In the genomic region with DNA sequence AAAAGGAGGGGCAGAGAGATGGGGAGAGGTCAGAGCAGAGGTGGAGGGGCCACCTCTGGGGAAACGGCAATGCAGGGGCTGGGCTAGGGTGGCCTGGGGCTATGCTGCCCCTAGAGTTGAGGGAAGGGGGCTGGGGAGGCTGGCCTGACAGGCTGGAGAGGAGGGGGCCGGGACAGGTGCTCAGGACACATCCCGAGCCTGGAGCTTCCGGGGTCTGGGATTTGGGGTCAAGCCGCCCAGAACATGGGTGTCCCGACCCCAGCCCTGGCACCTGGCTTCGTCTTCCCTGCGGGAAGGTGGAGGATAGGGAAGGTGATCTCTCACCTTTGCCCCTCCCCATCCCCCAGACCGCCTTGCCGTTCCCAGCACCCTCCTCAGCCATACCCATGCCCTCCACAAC, we compare ENCODE assay signal across 9 cellular contexts. TPM values are rescaled to one million over a fixed set of nuclear protein-coding genes. Genes with fewer than 3 reads are reported as not detected.
A peak's percentile ranks its signal among the peaks of the same experiment; 100 is the strongest.
DNase-seq lines count a peak whose midpoint lies in the region; ATAC-seq and TF ChIP-seq lines count a peak whose summit lies in the region.
"Had no signal": no experiment of that assay in that cellular context is flagged by ENCODE, and none has a peak within 500 bp of the region (broad histone marks: within the 10 kb centered on the region; RNA-seq: fewer than 3 reads in every experiment).

No MANE protein-coding gene starts in this region.

- H3K36me3 Mint-ChIP-seq in activated CD4-positive, alpha-beta T cell treated with anti-CD3 and anti-CD28 coated beads for 36 hours (ENCODE audit: low read depth), result peaks cover 9% of the 10 kb centered on the region
- peaks cover 3% of the 10 kb centered on the region for H3K36me3 Mint-ChIP-seq in memory B cell

- ATAC-seq in activated CD4-positive, alpha-beta T cell treated with anti-CD3 and anti-CD28 coated beads for 36 hours, result no peak
- ATAC-seq in memory B cell (ENCODE audit: low read depth), result no peak
- no peak for ATAC-seq in HG03139 (IDR thresholded peaks at IDR 0.05; ENCODE audit: unreplicated experiment)

- TF ChIP-seq CTCF in ascending aorta (IDR thresholded peaks at IDR 0.05), result no peak
- no peak for TF ChIP-seq CTCF in testis (IDR thresholded peaks at IDR 0.05)

- H3K36me3 ChIP-seq in ascending aorta (peaks cover 4 to 9% of the 10 kb centered on the region in 2 donors), testis (ENCODE audit: low read depth, missing control alignments) (no peaks in the 10 kb centered on the region)

- peak overlapping the region; percentile 44 to 83 for H3K27ac ChIP-seq in ascending aorta
- peak overlapping the region; percentile 65 to 77 for H3K27ac ChIP-seq in testis
- H3K27ac ChIP-seq: PC-9 had no signal

- H3K4me3 Mint-ChIP-seq in activated CD4-positive, alpha-beta T cell treated with anti-CD3 and anti-CD28 coated beads for 36 hours, result peak overlapping the region; percentile 64
- peak overlapping the region; percentile 74 for H3K4me3 Mint-ChIP-seq in memory B cell

- H3K9me3 ChIP-seq in ascending aorta, result no peaks in the 10 kb centered on the region
- H3K9me3 ChIP-seq in testis, result no peaks in the 10 kb centered on the region

- H3K27ac Mint-ChIP-seq in activated CD4-positive, alpha-beta T cell treated with anti-CD3 and anti-CD28 coated beads for 36 hours, result peak overlapping the region; percentile 92
- peak overlapping the region; percentile 54 for H3K27ac Mint-ChIP-seq in memory B cell

- peak overlapping the region in 1 of 2 donors; percentile 57 for H3K4me3 ChIP-seq in ascending aorta
- no peak overlapping the region for H3K4me3 ChIP-seq in testis
- H3K4me3 ChIP-seq: PC-9 had no signal

- no peak for TF ChIP-seq POLR2A in testis (IDR thresholded peaks at IDR 0.05)

- H3K27me3 ChIP-seq in ascending aorta, result no peaks in the 10 kb centered on the region
- no peaks in the 10 kb centered on the region for H3K27me3 ChIP-seq in testis

- no peaks in the 10 kb centered on the region for H3K9me3 Mint-ChIP-seq in activated CD4-positive, alpha-beta T cell treated with anti-CD3 and anti-CD28 coated beads for 36 hours (ENCODE audit: low read depth)
- H3K9me3 Mint-ChIP-seq in memory B cell, result no peaks in the 10 kb centered on the region

- no peaks in the 10 kb centered on the region for H3K27me3 Mint-ChIP-seq in activated CD4-positive, alpha-beta T cell treated with anti-CD3 and anti-CD28 coated beads for 36 hours
- H3K27me3 Mint-ChIP-seq in memory B cell, result no peaks in the 10 kb centered on the region

- intact Hi-C loops in activated CD4-positive, alpha-beta T cell treated with anti-CD3 and anti-CD28 coated beads for 36 hours (cut with DNase I, micrococcal nuclease), result no loop called here
- intact Hi-C loops in ascending aorta (cut with DNase I), result loop anchor here (2.0 to 5.0 kb wide), 2 partner anchors 200 to 283 kb away; a partner anchor contains a TSS
- intact Hi-C loops in testis (cut with DNase I; ENCODE audit: low total_unique reads), result loop anchor here (5.0 kb wide), 1 partner anchor 198 kb away; no protein-coding TSS in a partner anchor

- no peak for DNase-seq in activated CD4-positive, alpha-beta T cell treated with anti-CD3 and anti-CD28 coated beads for 36 hours
- no peak for DNase-seq in activated CD4-positive, alpha-beta T cell treated with anti-CD3 and anti-CD28 coated beads, Interleukin-2, amount 50 U/mL, for 1 hour
- DNase-seq in ascending aorta (ENCODE audit: low spot score in 2 of 2) (no peak), memory B cell (ENCODE audit: low spot score in 2 of 2) (no peak), testis (no peak), HUDEP-2 (lab: John Stamatoyannopoulos, UW; ENCODE audit: unreplicated experiment in 76 of 76) (no peak), COR-L47 (lab: John Stamatoyannopoulos, UW) (no peak)
- DNase-seq: PC-9 had no signal

- WGBS in testis, 2 donors, result 68 to 72% methylated on average over 7 to 10 of the region's 10 CpGs

- CTCF ChIA-PET in activated CD4-positive, alpha-beta T cell treated with anti-CD3 and anti-CD28 coated beads for 36 hours (lab: Charles Lee), result interaction anchor here (0.6 to 1.6 kb wide), 3 partner anchors 9 to 323 kb away, joined by 3 to 6 read pairs (median 3); a partner anchor contains a TSS

- POLR2A ChIA-PET in activated CD4-positive, alpha-beta T cell treated with anti-CD3 and anti-CD28 coated beads for 36 hours (lab: Charles Lee), result no interaction called here

- peaks cover 10 to 20% of the 10 kb centered on the region in 2 donors for H3K4me1 ChIP-seq in ascending aorta
- peaks cover 38% of the 10 kb centered on the region for H3K4me1 ChIP-seq in testis

- peaks cover 56% of the 10 kb centered on the region for H3K4me1 Mint-ChIP-seq in activated CD4-positive, alpha-beta T cell treated with anti-CD3 and anti-CD28 coated beads for 36 hours
- H3K4me1 Mint-ChIP-seq in memory B cell, result peaks cover 16% of the 10 kb centered on the region

RNA-seq across cellular contexts. Expression of a gene that starts 12.6 kb away (rescaled TPM):
- total RNA-seq in activated CD4-positive, alpha-beta T cell treated with anti-CD3 and anti-CD28 coated beads for 36 hours, result 10 to 100 TPM; 64.6 to 70.4 TPM
- 7.8 TPM for total RNA-seq in ascending aorta
- total RNA-seq in testis, result 10 to 100 TPM; 31.5 to 52.7 TPM
- 55.2 TPM for polyA plus RNA-seq in testis (ENCODE audit: insufficient read depth, low read depth, low replicate concordance)

RNA-seq across cellular contexts. Expression of a gene that starts 31.4 kb away (rescaled TPM):
- 10 to 100 TPM; 58.1 to 68.7 TPM for total RNA-seq in activated CD4-positive, alpha-beta T cell treated with anti-CD3 and anti-CD28 coated beads for 36 hours
- total RNA-seq in ascending aorta (92.6 TPM), testis (100 to 1,000 TPM; 114 to 116 TPM)
- polyA plus RNA-seq in testis (ENCODE audit: insufficient read depth, low read depth, low replicate concordance), result 203 TPM

RNA-seq across cellular contexts. Expression of a gene that starts 57.0 kb away (rescaled TPM):
- total RNA-seq in activated CD4-positive, alpha-beta T cell treated with anti-CD3 and anti-CD28 coated beads for 36 hours, result 10 to 100 TPM; 20.8 to 23.5 TPM
- total RNA-seq in ascending aorta (26.0 TPM), testis (10 to 100 TPM; 45.0 to 57.2 TPM)
- 23.8 TPM for polyA plus RNA-seq in testis (ENCODE audit: insufficient read depth, low read depth, low replicate concordance)

RNA-seq across cellular contexts. Expression of a gene that starts 58.5 kb away (rescaled TPM):
- 10 to 100 TPM; 72.9 to 73.8 TPM for total RNA-seq in activated CD4-positive, alpha-beta T cell treated with anti-CD3 and anti-CD28 coated beads for 36 hours
- total RNA-seq in ascending aorta, result 9.4 TPM
- 10 to 100 TPM; 50.6 to 72.9 TPM for total RNA-seq in testis
- polyA plus RNA-seq in testis (ENCODE audit: insufficient read depth, low read depth, low replicate concordance), result 34.0 TPM

Comparison
In these comparisons a context has a peak if more than half of its experiments do, and no peak if none do; other contexts are left out.
1. intact Hi-C loops: an anchor here in ascending aorta (2.0 to 5.0 kb wide) and testis (5.0 kb wide); none called in activated CD4-positive, alpha-beta T cell treated with anti-CD3 and anti-CD28 coated beads for 36 hours.